24 cellular contexts compared by ENCODE assay signal in genomic region chr7:4436361-4436899, GRCh38.
"Had no signal": no experiment of that assay in that cellular context is flagged by ENCODE, and none has a peak within 500 bp of the region (broad histone marks: within the 10 kb centered on the region; RNA-seq: fewer than 3 reads in every experiment).

No MANE protein-coding gene starts in this region.

- DNase-seq: dermis blood vessel endothelial cell; effector memory CD4-positive, alpha-beta T cell; foreskin keratinocyte; heart left ventricle; hippocampal formation; naive B cell; stimulated activated CD4-positive, alpha-beta T cell treated with anti-CD3 and anti-CD28 coated beads, Interleukin-2, amount 100 ng/mL, for 24 hours; stimulated activated CD4-positive, alpha-beta T cell treated with anti-CD3 and anti-CD28 coated beads, Interleukin-4, amount 100 ng/mL, for 24 hours; stimulated activated naive CD4-positive, alpha-beta T cell treated with Interleukin-2 at 50 U/mL for 16 hours; stomach; thyroid gland; trophoblast cell had no signal

- H3K36me3 Mint-ChIP-seq: memory B cell; naive B cell; natural killer cell treated with Interleukin-12 subunit alpha and Interleukin-12 subunit beta and Interleukin-15 and Interleukin-18, amount 100 ng/mL, for 72 hours; stimulated activated effector memory CD8-positive, alpha-beta T cell treated with anti-CD3 and anti-CD28 coated beads, Interleukin-12 subunit alpha, Interleukin-12 subunit beta, amount 100 ng/mL, for 72 hours had no signal

- H3K27ac Mint-ChIP-seq: memory B cell; natural killer cell treated with Interleukin-12 subunit alpha and Interleukin-12 subunit beta and Interleukin-15 and Interleukin-18, amount 100 ng/mL, for 72 hours; stimulated activated effector memory CD8-positive, alpha-beta T cell treated with anti-CD3 and anti-CD28 coated beads, Interleukin-12 subunit alpha, Interleukin-12 subunit beta, amount 100 ng/mL, for 72 hours had no signal

- H3K36me3 ChIP-seq: gastroesophageal sphincter, heart left ventricle, neutrophil, prostate gland, right atrium auricular region, stomach, thyroid gland had no signal

- H3K27me3 ChIP-seq: foreskin keratinocyte, neutrophil, right atrium auricular region, thyroid gland had no signal

- H3K27ac ChIP-seq: coronary artery, foreskin keratinocyte, gastroesophageal sphincter, heart left ventricle, neutrophil, parathyroid adenoma, prostate gland, right atrium auricular region, stomach, thyroid gland had no signal

- H3K4me3 ChIP-seq: coronary artery, gastroesophageal sphincter, heart left ventricle, lung, prostate gland, right atrium auricular region, stomach, thyroid gland had no signal

- H3K4me3 Mint-ChIP-seq: memory B cell; naive B cell; natural killer cell treated with Interleukin-12 subunit alpha and Interleukin-12 subunit beta and Interleukin-15 and Interleukin-18, amount 100 ng/mL, for 72 hours; neural crest cell; stimulated activated effector memory CD8-positive, alpha-beta T cell treated with anti-CD3 and anti-CD28 coated beads, Interleukin-12 subunit alpha, Interleukin-12 subunit beta, amount 100 ng/mL, for 72 hours had no signal

- H3K9me3 ChIP-seq: neutrophil, prostate gland, right atrium auricular region, stomach, thyroid gland had no signal

- H3K4me1 ChIP-seq: foreskin keratinocyte, gastroesophageal sphincter, parathyroid adenoma, prostate gland, right atrium auricular region, thyroid gland had no signal

- H3K9me3 Mint-ChIP-seq: memory B cell; natural killer cell treated with Interleukin-12 subunit alpha and Interleukin-12 subunit beta and Interleukin-15 and Interleukin-18, amount 100 ng/mL, for 72 hours; neural crest cell; stimulated activated effector memory CD8-positive, alpha-beta T cell treated with anti-CD3 and anti-CD28 coated beads, Interleukin-12 subunit alpha, Interleukin-12 subunit beta, amount 100 ng/mL, for 72 hours had no signal

- ATAC-seq: foreskin keratinocyte; gastroesophageal sphincter; heart left ventricle; sciatic nerve; stimulated activated effector memory CD8-positive, alpha-beta T cell treated with anti-CD3 and anti-CD28 coated beads, Interleukin-12 subunit alpha, Interleukin-12 subunit beta, amount 100 ng/mL, for 72 hours had no signal

- H3K4me1 Mint-ChIP-seq: memory B cell; naive B cell; stimulated activated effector memory CD8-positive, alpha-beta T cell treated with anti-CD3 and anti-CD28 coated beads, Interleukin-12 subunit alpha, Interleukin-12 subunit beta, amount 100 ng/mL, for 72 hours had no signal

- H3K9ac ChIP-seq: parathyroid adenoma had no signal
